ENCODE assay signal across 9 cellular contexts in the genomic region with DNA sequence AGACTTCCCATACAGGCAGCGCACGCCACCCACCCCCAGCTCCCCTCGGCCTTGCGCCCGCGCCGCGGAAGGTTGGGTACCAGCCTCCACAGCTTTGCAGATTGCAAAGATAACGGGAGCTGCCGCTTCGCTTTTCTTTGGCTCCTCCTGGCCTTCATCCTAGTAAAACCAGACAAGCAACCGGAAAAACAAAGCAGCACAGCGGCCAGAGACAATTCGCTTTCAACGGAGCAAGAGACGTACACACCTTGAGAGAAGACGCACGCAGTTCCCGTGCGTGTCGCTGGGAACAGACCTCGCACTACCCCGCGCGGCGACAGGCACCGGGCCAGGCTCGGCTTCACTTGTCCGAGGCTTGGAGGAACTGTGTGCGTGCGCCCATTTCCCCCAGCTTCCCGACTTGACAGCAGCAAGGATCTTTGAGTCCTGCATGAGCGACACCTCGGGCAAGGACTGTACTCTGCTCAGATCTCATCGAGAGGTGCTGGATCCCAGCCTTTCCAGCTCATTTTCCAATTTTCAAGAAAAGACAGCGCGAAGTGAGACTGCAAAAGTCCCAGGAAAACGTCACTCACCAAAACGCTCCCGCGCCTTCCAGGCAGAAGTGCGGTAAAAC. TPM values are rescaled to one million over a fixed set of nuclear protein-coding genes. Genes with fewer than 3 reads are reported as not detected.
DNase-seq lines count a peak whose midpoint lies in the region; ATAC-seq lines count a peak whose summit lies in the region.
"Had no signal": no experiment of that assay in that cellular context is flagged by ENCODE, and none has a peak within 500 bp of the region (broad histone marks: within the 10 kb centered on the region; RNA-seq: fewer than 3 reads in every experiment).

No MANE protein-coding gene starts in this region.

- H3K4me1 Mint-ChIP-seq in IgD-negative memory B cell, result peaks cover 4 to 9% (median 8%) of the 10 kb centered on the region in 3 donors
- peaks cover 0 to 16% (median 11%) of the 10 kb centered on the region in 4 donors for H3K4me1 Mint-ChIP-seq in naive thymus-derived CD8-positive, alpha-beta T cell

- peaks cover 43% of the 10 kb centered on the region for H3K27me3 Mint-ChIP-seq in IgD-negative memory B cell
- H3K27me3 Mint-ChIP-seq in naive thymus-derived CD8-positive, alpha-beta T cell, result peaks cover 46 to 75% (median 59%) of the 10 kb centered on the region in 5 donors

- peaks cover 1% of the 10 kb centered on the region for H3K36me3 Mint-ChIP-seq in IgD-negative memory B cell
- peaks cover 0 to 2% (median 0%) of the 10 kb centered on the region in 3 donors for H3K36me3 Mint-ChIP-seq in naive thymus-derived CD8-positive, alpha-beta T cell

- H3K4me3 Mint-ChIP-seq in IgD-negative memory B cell, result peak overlapping the region; percentile 78 to 90 (median 82)
- peak overlapping the region; percentile 54 to 84 (median 74) for H3K4me3 Mint-ChIP-seq in naive thymus-derived CD8-positive, alpha-beta T cell

- H3K27ac ChIP-seq in ACC112 (ENCODE audit: low read depth, low read length) (no peak overlapping the region), duodenal mucosa (ENCODE audit: low read depth, low read length) (no peak overlapping the region)

- no peak overlapping the region for H3K9ac ChIP-seq in duodenal mucosa (ENCODE audit: low read depth in 1 of 2, low read length in 2 of 2)

- peak overlapping the region in 1 of 3 donors; percentile 80 for H3K27ac Mint-ChIP-seq in IgD-negative memory B cell
- H3K27ac Mint-ChIP-seq in naive thymus-derived CD8-positive, alpha-beta T cell, result no peak overlapping the region

- H3K4me1 ChIP-seq in ACC112 (ENCODE audit: control insufficient read depth, insufficient read depth, low read length, unreplicated experiment) (peaks cover 19% of the 10 kb centered on the region), duodenal mucosa (ENCODE audit: control insufficient read depth in 1 of 2, insufficient read depth in 2 of 2, low read length in 2 of 2) (peaks cover 9 to 12% of the 10 kb centered on the region in 2 donors)

- no peaks in the 10 kb centered on the region for H3K9me3 ChIP-seq in duodenal mucosa (ENCODE audit: control insufficient read depth in 1 of 2, low read length in 2 of 2)

- no peaks in the 10 kb centered on the region for H3K36me3 ChIP-seq in ACC112 (ENCODE audit: insufficient read depth, low read length)
- H3K36me3 ChIP-seq in duodenal mucosa (ENCODE audit: control insufficient read depth in 1 of 2, insufficient read depth in 2 of 2, low read length in 2 of 2), result no peaks in the 10 kb centered on the region

- H3K4me3 ChIP-seq in ACC112 (ENCODE audit: low read depth, low read length), result peak overlapping the region; percentile 89
- peak overlapping the region; percentile 32 to 50 for H3K4me3 ChIP-seq in duodenal mucosa (ENCODE audit: low read depth in 1 of 2, low read length in 2 of 2)

- POLR2A ChIA-PET in naive thymus-derived CD8-positive, alpha-beta T cell (lab: Charles Lee), result no interaction called here

- H3K9me3 Mint-ChIP-seq in IgD-negative memory B cell, result peaks cover 0 to 2% (median under 1%) of the 10 kb centered on the region in 3 donors
- H3K9me3 Mint-ChIP-seq in naive thymus-derived CD8-positive, alpha-beta T cell, result peaks cover 0 to 2% (median 0%) of the 10 kb centered on the region in 9 donors

- H3K27me3 ChIP-seq in ACC112 (ENCODE audit: insufficient read depth, low read length) (peaks cover 49% of the 10 kb centered on the region), duodenal mucosa (ENCODE audit: control insufficient read depth in 1 of 2, insufficient read depth in 2 of 2, low read length in 2 of 2) (peaks cover 41 to 58% of the 10 kb centered on the region in 2 donors)

- ATAC-seq in naive thymus-derived CD8-positive, alpha-beta T cell, result no peak
- no peak for ATAC-seq in GM18868 (IDR thresholded peaks at IDR 0.05; ENCODE audit: unreplicated experiment)
- ATAC-seq in HG02885 (IDR thresholded peaks at IDR 0.05; ENCODE audit: poor library complexity, unreplicated experiment), result no peak
- ATAC-seq: sciatic nerve had no signal

- DNase-seq in naive thymus-derived CD8-positive, alpha-beta T cell, result no peak
- DNase-seq in DMS 273 (lab: John Stamatoyannopoulos, UW; ENCODE audit: unreplicated experiment) (no peak), DMS153 (lab: John Stamatoyannopoulos, UW) (no peak)

- no peak overlapping the region for H2AFZ ChIP-seq in ACC112 (ENCODE audit: low read length, unreplicated experiment)

- H3K79me2 ChIP-seq in ACC112 (ENCODE audit: control insufficient read depth, insufficient read depth, low read length, unreplicated experiment), result no peaks in the 10 kb centered on the region

RNA-seq across cellular contexts. Expression of a gene that starts 1.0 kb away (rescaled TPM):
- not detected for polyA plus RNA-seq in IgD-negative memory B cell
- total RNA-seq in naive thymus-derived CD8-positive, alpha-beta T cell, result not detected
- not detected for polyA plus RNA-seq in naive thymus-derived CD8-positive, alpha-beta T cell
